Comparison of ENCODE assay signal across 8 cellular contexts in genomic region chr20:3889489-3890409, GRCh38. TPM values are rescaled to one million over a fixed set of nuclear protein-coding genes. Genes with fewer than 3 reads are reported as not detected.
DNase-seq lines count a peak whose midpoint lies in the region; ATAC-seq and TF ChIP-seq lines count a peak whose summit lies in the region.

No MANE protein-coding gene starts in this region.

- H3K4me3 ChIP-seq in CD4-positive, alpha-beta memory T cell (ENCODE audit: low read length in 2 of 2) = peak overlapping the region; percentile 96 to 98
- peak overlapping the region; percentile 100 for H3K4me3 ChIP-seq in mucosa of descending colon

- peak; percentile 9 to 58 (median 23) for DNase-seq in CD4-positive, alpha-beta memory T cell
- peak; percentile 48 for DNase-seq in HuH-7 (ENCODE audit: low spot score)
- peak; percentile 11 to 35 for DNase-seq in activated CD4-positive, alpha-beta T cell treated with anti-CD3 and anti-CD28 coated beads for 24 hours (ENCODE audit: low read depth in 2 of 2)
- peak; percentile 11 for DNase-seq in effector CD4-positive, alpha-beta T cell
- peak; percentile 57 to 79 (median 67) for DNase-seq in mucosa of descending colon
- peak; percentile 72 for DNase-seq in stimulated activated naive CD8-positive, alpha-beta T cell treated with anti-CD3 and anti-CD28 coated beads, Interleukin-15, Interleukin-2, amounts not matched to agents 100 U/mL and 50 U/mL, for 24 hours
- DNase-seq in AG08396 (ENCODE audit: low spot score) = no peak

- H3K27ac Mint-ChIP-seq in CD4-positive, alpha-beta memory T cell = peak overlapping the region; percentile 96 to 98 (median 97)

- CTCF ChIA-PET in CD4-positive, alpha-beta memory T cell (lab: Charles Lee; ENCODE audit: partially characterized antibody) = interaction anchor here (0.5 to 1.8 kb wide), 5 partner anchors 17 to 202 kb away, joined by 3 to 5 read pairs (median 3); no protein-coding TSS in a partner anchor

- TF ChIP-seq CTCF in mucosa of descending colon (IDR thresholded peaks at IDR 0.05) = no peak

- H3K9me3 ChIP-seq in CD4-positive, alpha-beta memory T cell (ENCODE audit: control insufficient read depth in 1 of 2, low read length in 2 of 2) = no peaks in the 10 kb centered on the region
- H3K9me3 ChIP-seq in mucosa of descending colon = no peaks in the 10 kb centered on the region

- ATAC-seq in GM19438 (IDR thresholded peaks at IDR 0.05; ENCODE audit: low read depth, unreplicated experiment) (peak; percentile 30), mucosa of descending colon (peak; percentile 39)
- peak; percentile 26 for ATAC-seq in stimulated activated naive CD8-positive, alpha-beta T cell treated with anti-CD3 and anti-CD28 coated beads, Interleukin-15, Interleukin-2, amounts not matched to agents 100 U/mL and 50 U/mL, for 24 hours

- H3K27me3 Mint-ChIP-seq in CD4-positive, alpha-beta memory T cell = no peaks in the 10 kb centered on the region

- no peaks in the 10 kb centered on the region for H3K36me3 ChIP-seq in CD4-positive, alpha-beta memory T cell (ENCODE audit: insufficient read depth, low read length)
- H3K36me3 ChIP-seq in mucosa of descending colon (ENCODE audit: low read depth) = no peaks in the 10 kb centered on the region

- peaks cover 53% of the 10 kb centered on the region for H3K4me1 ChIP-seq in CD4-positive, alpha-beta memory T cell (ENCODE audit: insufficient read depth, low read length)
- H3K4me1 ChIP-seq in mucosa of descending colon (ENCODE audit: low read depth) = peaks cover 42% of the 10 kb centered on the region

- peaks cover 36 to 76% (median 54%) of the 10 kb centered on the region in 4 donors for H3K4me1 Mint-ChIP-seq in CD4-positive, alpha-beta memory T cell

- no peaks in the 10 kb centered on the region for H3K27me3 ChIP-seq in CD4-positive, alpha-beta memory T cell (ENCODE audit: insufficient read depth, low read length)

- H3K36me3 Mint-ChIP-seq in CD4-positive, alpha-beta memory T cell = peaks cover 9 to 35% of the 10 kb centered on the region in 2 donors

- peaks cover 0 to 2% (median 0%) of the 10 kb centered on the region in 8 donors for H3K9me3 Mint-ChIP-seq in CD4-positive, alpha-beta memory T cell

- intact Hi-C loops in CD4-positive, alpha-beta memory T cell (cut with micrococcal nuclease) = loop anchor here (1.0 to 2.0 kb wide), 5 partner anchors 18 to 196 kb away; partner anchors contain the start of genes ADISSP, MAVS and RNF24
- intact Hi-C loops in mucosa of descending colon (cut with DNase I, micrococcal nuclease) = no loop called here

- POLR2A ChIA-PET in CD4-positive, alpha-beta memory T cell (lab: Charles Lee; ENCODE audit: partially characterized antibody) = interaction anchor here (0.7 to 4.1 kb wide), 9 partner anchors 9 to 101 kb away, joined by 3 to 16 read pairs (median 6); no protein-coding TSS in a partner anchor

- H3K27ac ChIP-seq in CD4-positive, alpha-beta memory T cell (ENCODE audit: low read depth, low read length) = peak overlapping the region; percentile 79

- H3K4me3 Mint-ChIP-seq in CD4-positive, alpha-beta memory T cell = peak overlapping the region; percentile 96 to 100 (median 98)

RNA-seq across cellular contexts. Expression of gene PANK2, which starts 0.6 kb away (rescaled TPM):
- total RNA-seq in CD4-positive, alpha-beta memory T cell = 10 to 100 TPM; 71.4 to 80.5 TPM
- polyA plus RNA-seq in CD4-positive, alpha-beta memory T cell = 10 to 100 TPM; 48.5 to 54.3 TPM
- 10 to 100 TPM; 27.6 to 42.3 (median 29.6) TPM for total RNA-seq in mucosa of descending colon

RNA-seq across cellular contexts. Expression of gene MAVS, which starts 43.1 kb away (rescaled TPM):
- 10 to 100 TPM; 45.2 to 49.3 TPM for total RNA-seq in CD4-positive, alpha-beta memory T cell
- 1 to 10 TPM; 1.2 to 8.5 TPM for polyA plus RNA-seq in CD4-positive, alpha-beta memory T cell
- total RNA-seq in mucosa of descending colon = 10 to 100 TPM; 60.7 to 79.5 (median 72.3) TPM
